ENCODE assay signal across 1 cellular context in the genomic region with DNA sequence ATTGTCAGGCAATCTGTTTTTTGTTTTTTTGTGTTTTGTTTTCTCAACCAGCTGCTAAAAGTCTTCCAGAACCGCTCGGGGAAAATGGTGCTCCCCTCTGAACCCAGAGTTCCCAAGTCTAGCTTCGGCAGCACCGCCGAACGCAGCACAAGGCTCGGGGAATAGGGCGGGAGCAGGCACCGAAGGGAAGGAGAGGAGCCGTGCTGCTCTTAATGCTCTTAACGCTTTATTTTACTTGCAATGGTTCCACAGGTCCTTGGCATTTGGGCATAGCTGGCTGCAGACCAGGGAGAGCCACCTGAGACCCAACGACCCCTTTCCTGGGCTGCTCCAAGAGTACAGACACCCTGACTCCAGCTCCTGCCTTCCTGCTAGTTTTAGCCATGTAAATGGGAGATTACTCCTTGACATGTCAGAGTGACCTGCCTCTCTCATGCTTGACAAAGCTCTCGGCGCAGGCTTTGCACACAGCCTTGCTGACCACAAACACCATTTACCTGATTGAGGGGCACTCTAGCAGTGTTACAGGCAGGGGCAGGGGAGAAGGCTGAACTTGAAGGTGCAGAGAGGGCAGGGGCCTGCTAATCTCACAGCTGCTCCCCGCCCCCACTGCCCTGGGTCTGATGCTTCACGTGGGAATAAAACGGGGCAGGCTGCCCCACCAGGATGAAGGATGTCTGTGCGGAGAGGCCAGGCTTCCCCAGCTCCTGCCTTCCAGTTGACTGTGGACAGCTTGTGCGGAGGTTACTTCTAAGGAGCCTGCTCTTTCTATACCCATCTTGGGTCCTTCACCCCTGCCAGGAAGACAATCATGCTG.
TF ChIP-seq lines count a peak whose summit lies in the region.

No MANE protein-coding gene starts in this region.

TF ChIP-seq in H1, 55 proteins besides CTCF, POLR2A, EP300 and RAD21:
- TF ChIP-seq KDM5A (IDR thresholded peaks at IDR 0.05; ENCODE audit: low read length) (no peak), SIRT6 (IDR thresholded peaks at IDR 0.05; ENCODE audit: low read length) (no peak), NANOG (IDR thresholded peaks at IDR 0.05; ENCODE audit: insufficient read depth, low read depth, low read length, poor library complexity, severe bottlenecking) (no peak), GTF2F1 (IDR thresholded peaks at IDR 0.05; ENCODE audit: borderline replicate concordance, low read depth, low read length) (peak; percentile 9; the same call in 1 of the 2 replicates), EGR1 (IDR thresholded peaks at IDR 0.05; ENCODE audit: borderline replicate concordance, low read depth, low read length) (no peak), SIN3A (conservative IDR thresholded peaks at IDR 0.05 in 1 of 2, IDR thresholded peaks at IDR 0.05 in 1 of 2; ENCODE audit: low read depth in 1 of 2, low read length in 2 of 2) (peak in 1 of 2 experiments; percentile 16; a peak in 1 of 4 replicates), SP4 (IDR thresholded peaks at IDR 0.05; ENCODE audit: low read length) (no peak), YY1 (IDR thresholded peaks at IDR 0.05; ENCODE audit: low read depth, low read length) (no peak), CREB1 (IDR thresholded peaks at IDR 0.05) (no peak)
- TF ChIP-seq, protein P1, sequence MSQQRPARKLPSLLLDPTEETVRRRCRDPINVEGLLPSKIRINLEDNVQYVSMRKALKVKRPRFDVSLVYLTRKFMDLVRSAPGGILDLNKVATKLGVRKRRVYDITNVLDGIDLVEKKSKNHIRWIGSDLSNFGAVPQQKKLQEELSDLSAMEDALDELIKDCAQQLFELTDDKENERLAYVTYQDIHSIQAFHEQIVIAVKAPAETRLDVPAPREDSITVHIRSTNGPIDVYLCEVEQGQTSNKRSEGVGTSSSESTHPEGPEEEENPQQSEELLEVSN (IDR thresholded peaks at IDR 0.05) = peak; percentile 79; the same call in 1 of the 2 replicates
- TF ChIP-seq, protein P2, sequence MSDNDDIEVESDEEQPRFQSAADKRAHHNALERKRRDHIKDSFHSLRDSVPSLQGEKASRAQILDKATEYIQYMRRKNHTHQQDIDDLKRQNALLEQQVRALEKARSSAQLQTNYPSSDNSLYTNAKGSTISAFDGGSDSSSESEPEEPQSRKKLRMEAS (IDR thresholded peaks at IDR 0.05) = peak; percentile 60
